In the genomic region with DNA sequence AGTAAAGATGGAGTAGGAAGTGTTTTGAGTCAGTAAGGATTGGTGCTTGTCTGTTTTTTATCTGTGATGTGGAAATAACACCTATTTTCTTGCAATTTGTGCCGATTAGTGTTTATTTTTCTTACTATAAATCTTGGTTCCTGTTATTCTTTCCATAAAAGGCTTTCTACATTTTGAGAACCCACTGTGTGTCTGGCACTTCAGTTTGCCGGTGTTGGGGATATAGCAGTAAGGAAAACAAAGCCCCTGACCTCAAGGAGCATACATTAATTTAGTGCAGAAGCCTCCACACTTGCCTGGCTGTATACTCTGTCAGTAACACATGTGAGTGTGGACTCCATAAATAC, we compare ENCODE assay signal across 1 cellular context.
TF ChIP-seq lines count a peak whose summit lies in the region.

No MANE protein-coding gene starts in this region.

TF ChIP-seq in GM12878, 131 proteins besides CTCF, POLR2A, EP300 and RAD21:
- no peak for TF ChIP-seq NR2F1 (conservative IDR thresholded peaks at IDR 0.05)
- TF ChIP-seq, protein P1, sequence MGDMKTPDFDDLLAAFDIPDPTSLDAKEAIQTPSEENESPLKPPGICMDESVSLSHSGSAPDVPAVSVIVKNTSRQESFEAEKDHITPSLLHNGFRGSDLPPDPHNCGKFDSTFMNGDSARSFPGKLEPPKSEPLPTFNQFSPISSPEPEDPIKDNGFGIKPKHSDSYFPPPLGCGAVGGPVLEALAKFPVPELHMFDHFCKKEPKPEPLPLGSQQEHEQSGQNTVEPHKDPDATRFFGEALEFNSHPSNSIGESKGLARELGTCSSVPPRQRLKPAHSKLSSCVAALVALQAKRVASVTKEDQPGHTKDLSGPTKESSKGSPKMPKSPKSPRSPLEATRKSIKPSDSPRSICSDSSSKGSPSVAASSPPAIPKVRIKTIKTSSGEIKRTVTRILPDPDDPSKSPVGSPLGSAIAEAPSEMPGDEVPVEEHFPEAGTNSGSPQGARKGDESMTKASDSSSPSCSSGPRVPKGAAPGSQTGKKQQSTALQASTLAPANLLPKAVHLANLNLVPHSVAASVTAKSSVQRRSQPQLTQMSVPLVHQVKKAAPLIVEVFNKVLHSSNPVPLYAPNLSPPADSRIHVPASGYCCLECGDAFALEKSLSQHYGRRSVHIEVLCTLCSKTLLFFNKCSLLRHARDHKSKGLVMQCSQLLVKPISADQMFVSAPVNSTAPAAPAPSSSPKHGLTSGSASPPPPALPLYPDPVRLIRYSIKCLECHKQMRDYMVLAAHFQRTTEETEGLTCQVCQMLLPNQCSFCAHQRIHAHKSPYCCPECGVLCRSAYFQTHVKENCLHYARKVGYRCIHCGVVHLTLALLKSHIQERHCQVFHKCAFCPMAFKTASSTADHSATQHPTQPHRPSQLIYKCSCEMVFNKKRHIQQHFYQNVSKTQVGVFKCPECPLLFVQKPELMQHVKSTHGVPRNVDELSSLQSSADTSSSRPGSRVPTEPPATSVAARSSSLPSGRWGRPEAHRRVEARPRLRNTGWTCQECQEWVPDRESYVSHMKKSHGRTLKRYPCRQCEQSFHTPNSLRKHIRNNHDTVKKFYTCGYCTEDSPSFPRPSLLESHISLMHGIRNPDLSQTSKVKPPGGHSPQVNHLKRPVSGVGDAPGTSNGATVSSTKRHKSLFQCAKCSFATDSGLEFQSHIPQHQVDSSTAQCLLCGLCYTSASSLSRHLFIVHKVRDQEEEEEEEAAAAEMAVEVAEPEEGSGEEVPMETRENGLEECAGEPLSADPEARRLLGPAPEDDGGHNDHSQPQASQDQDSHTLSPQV (IDR thresholded peaks at IDR 0.05), result 0 out of 2 replicates have a peak, but pooled peaks have one; percentile 24
- TF ChIP-seq TBL1XR1 (IDR thresholded peaks at IDR 0.05; ENCODE audit: low read depth, low read length), result no peak
